In the genomic region with DNA sequence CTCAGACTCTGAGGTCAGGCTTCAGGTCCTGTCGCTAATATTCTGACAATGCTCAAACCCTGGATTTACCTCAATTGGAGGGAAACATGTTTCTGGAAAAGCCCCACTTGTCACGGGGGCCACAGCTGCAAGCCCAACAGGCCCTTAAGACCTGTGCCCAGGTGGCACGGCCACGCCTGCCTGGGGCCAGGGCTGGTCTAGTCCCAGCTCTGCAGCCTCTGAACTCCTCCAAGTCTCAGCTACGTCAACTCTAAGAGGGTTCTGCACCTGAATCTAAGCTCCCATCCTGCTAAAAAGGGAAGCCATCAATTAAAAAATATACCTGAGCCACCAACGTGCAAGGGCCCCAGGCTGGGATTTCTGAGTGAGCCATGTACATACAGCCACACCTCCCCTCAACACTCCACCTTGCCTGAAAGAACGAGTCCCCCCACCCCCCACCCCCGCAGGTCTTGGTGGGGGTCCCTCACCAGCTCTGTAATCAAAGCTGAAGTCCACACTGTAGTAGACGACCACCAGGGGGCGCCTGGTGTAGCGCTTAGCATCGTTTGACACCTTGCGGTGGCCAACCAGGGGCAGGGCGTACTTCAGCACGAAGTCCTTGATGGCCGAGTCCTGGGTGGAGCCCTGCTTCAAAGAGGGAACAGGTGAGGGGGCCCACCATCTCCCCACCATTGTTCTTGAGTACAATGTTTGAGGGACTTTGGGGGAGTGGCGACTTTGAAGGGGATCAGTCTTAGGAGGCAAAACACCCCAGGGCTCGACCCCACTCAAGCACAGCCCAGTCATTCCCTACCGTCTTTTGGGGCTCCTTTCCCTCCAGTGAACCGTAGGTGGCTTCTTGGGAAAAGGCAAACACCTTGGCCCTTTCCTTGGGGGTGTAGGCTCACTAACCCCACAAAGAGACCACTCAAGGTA, we compare ENCODE assay signal across 8 cellular contexts. TPM values are rescaled to one million over a fixed set of nuclear protein-coding genes. Genes with fewer than 3 reads are reported as not detected.
DNase-seq lines count a peak whose midpoint lies in the region; TF ChIP-seq lines count a peak whose summit lies in the region.

No MANE protein-coding gene starts in this region.

- DNase-seq in EL (peak; percentile 49), H7 (peak; percentile 94), NCI-H1105 (lab: John Stamatoyannopoulos, UW) (peak; percentile 51), cerebellum (ENCODE audit: low spot score) (peak; percentile 70), lower leg skin (ENCODE audit: low spot score in 2 of 2) (peak; percentile 71 to 96), dedifferentiated amniotic fluid mesenchymal stem cell (ENCODE audit: extremely low spot score) (no peak)
- DNase-seq in activated CD4-positive, alpha-beta T cell treated with anti-CD3 and anti-CD28 coated beads for 4 hours, result peak; percentile 85 to 86
- peak; percentile 81 for DNase-seq in stimulated activated CD8-positive, alpha-beta memory T cell treated with anti-CD3 and anti-CD28 coated beads, Interleukin-12 subunit alpha, Interleukin-12 subunit beta, amount 100 ng/mL, for 1 hour (ENCODE audit: low read depth)

- peak in 1 of 3 donors; percentile 23 for TF ChIP-seq CTCF in lower leg skin (IDR thresholded peaks at IDR 0.05)

- intact Hi-C loops in lower leg skin (cut with DNase I; ENCODE audit: low total_unique reads), result loop anchor here (10.0 kb wide), 2 partner anchors 59 to 89 kb away; a partner anchor contains a TSS

- H3K4me3 ChIP-seq in H7 (ENCODE audit: insufficient read depth, low read depth, low read length) (no peak overlapping the region), lower leg skin (ENCODE audit: low read depth, poor library complexity, severe bottlenecking) (no peak overlapping the region)

- 44 to 74% methylated on average over 11 to 18 of the region's 20 CpGs for WGBS in lower leg skin, 2 donors

- peaks cover 44% of the 10 kb centered on the region for H3K36me3 ChIP-seq in H7 (replicated peaks; ENCODE audit: control insufficient read depth, insufficient read depth, low read length)

- TF ChIP-seq POLR2A in lower leg skin (IDR thresholded peaks at IDR 0.05), result no peak

- no peaks in the 10 kb centered on the region for H3K27me3 ChIP-seq in H7 (ENCODE audit: control insufficient read depth, insufficient read depth, low read length)

RNA-seq across cellular contexts. Expression of a gene that starts 22.6 kb away (rescaled TPM):
- total RNA-seq in H7 (2014; rRNA removed; shearing (Covaris generic)), result 286 and 335 TPM in 2 replicates
- total RNA-seq in cerebellum, result 57.5 TPM
- total RNA-seq in lower leg skin, result 10 to 100 TPM; 35.9 to 55.9 (median 47.9) TPM
